Comparison of ENCODE assay signal across 7 cellular contexts in genomic region chr1:224432672-224433040, GRCh38. TPM values are rescaled to one million over a fixed set of nuclear protein-coding genes. Genes with fewer than 3 reads are reported as not detected.
DNase-seq lines count a peak whose midpoint lies in the region; ATAC-seq and TF ChIP-seq lines count a peak whose summit lies in the region.

No MANE protein-coding gene starts in this region.

- H3K4me3 Mint-ChIP-seq in GM23338: peak overlapping the region; percentile 89

- DNase-seq in GM23338 (ENCODE audit: low spot score): no peak
- DNase-seq in NCI-H1436 (lab: John Stamatoyannopoulos, UW): no peak
- no peak for DNase-seq in ureter (ENCODE audit: low spot score)
- DNase-seq in cerebellum (ENCODE audit: low spot score): no peak

- 0 out of 2 replicates have a peak overlapping the region, but pooled peaks have one; percentile 3 for H3K27ac ChIP-seq in GM23338 (ENCODE audit: low read depth)
- H3K27ac ChIP-seq in duodenal mucosa (ENCODE audit: low read depth, low read length): no peak overlapping the region
- peak overlapping the region; percentile 86 to 94 for H3K27ac ChIP-seq in mucosa of rectum (ENCODE audit: low read depth in 2 of 2, low read length in 2 of 2)

- no peaks in the 10 kb centered on the region for H3K9me3 Mint-ChIP-seq in GM23338

- H3K4me3 ChIP-seq in GM23338 (peak overlapping the region; percentile 65), duodenal mucosa (ENCODE audit: low read depth in 1 of 2, low read length in 2 of 2) (peak overlapping the region; percentile 73 to 77), mucosa of rectum (ENCODE audit: low read length in 2 of 2) (peak overlapping the region; percentile 84 to 85)

- H3K27me3 ChIP-seq in GM23338 (ENCODE audit: insufficient read depth) (no peaks in the 10 kb centered on the region), duodenal mucosa (ENCODE audit: control insufficient read depth in 1 of 2, insufficient read depth in 2 of 2, low read length in 2 of 2) (no peaks in the 10 kb centered on the region), mucosa of rectum (ENCODE audit: control insufficient read depth in 2 of 2, insufficient read depth in 2 of 2, low read length in 2 of 2) (no peaks in the 10 kb centered on the region)

- H4K20me1 ChIP-seq in GM23338 (replicated peaks; ENCODE audit: insufficient read depth): peaks cover 28% of the 10 kb centered on the region

- peaks cover 46% of the 10 kb centered on the region for H3K36me3 Mint-ChIP-seq in GM23338 (ENCODE audit: low read depth)

- H3K4me1 ChIP-seq in GM23338 (ENCODE audit: insufficient read depth) (peaks cover 32% of the 10 kb centered on the region), duodenal mucosa (ENCODE audit: control insufficient read depth in 1 of 2, insufficient read depth in 2 of 2, low read length in 2 of 2) (peaks cover 36 to 43% of the 10 kb centered on the region in 2 donors), mucosa of rectum (ENCODE audit: control insufficient read depth in 2 of 2, insufficient read depth in 2 of 2, low read length in 2 of 2) (peaks cover 17 to 41% of the 10 kb centered on the region in 2 donors)

- H3K9me3 ChIP-seq in duodenal mucosa (ENCODE audit: control insufficient read depth in 1 of 2, low read length in 2 of 2) (no peaks in the 10 kb centered on the region), mucosa of rectum (ENCODE audit: control insufficient read depth in 2 of 2, low read length in 2 of 2) (no peaks in the 10 kb centered on the region)

- TF ChIP-seq CTCF in GM23338 (conservative IDR thresholded peaks at IDR 0.05; ENCODE audit: low read depth in 2 of 2): no peak

- no peaks in the 10 kb centered on the region for H3K9me2 ChIP-seq in GM23338 (ENCODE audit: insufficient read depth)

- H2AFZ ChIP-seq in GM23338: no peak overlapping the region

- H3K79me2 ChIP-seq in GM23338 (replicated peaks; ENCODE audit: insufficient read depth): peaks cover 78% of the 10 kb centered on the region

- H3F3A ChIP-seq in GM23338 (replicated peaks; ENCODE audit: low read depth): no peaks in the 10 kb centered on the region

- H3K36me3 ChIP-seq in GM23338 (ENCODE audit: insufficient read depth) (peaks cover 7% of the 10 kb centered on the region; the same call in 1 of the 2 replicates), duodenal mucosa (ENCODE audit: control insufficient read depth in 1 of 2, insufficient read depth in 2 of 2, low read length in 2 of 2) (no peaks in the 10 kb centered on the region), mucosa of rectum (ENCODE audit: control insufficient read depth in 2 of 2, insufficient read depth in 2 of 2, low read length in 2 of 2) (peaks cover 3 to 4% of the 10 kb centered on the region in 2 donors)

- H3K4me2 ChIP-seq in GM23338: peak overlapping the region; percentile 92

- peaks cover 38% of the 10 kb centered on the region for H3K4me1 Mint-ChIP-seq in GM23338

- H3K27me3 Mint-ChIP-seq in GM23338 (ENCODE audit: insufficient read depth, low read depth, poor library complexity): peaks cover 7% of the 10 kb centered on the region

- H3K9ac ChIP-seq in duodenal mucosa (ENCODE audit: low read depth in 1 of 2, low read length in 2 of 2): peak overlapping the region; percentile 51 to 69
- H3K9ac ChIP-seq in mucosa of rectum (ENCODE audit: low read depth in 1 of 2, low read length in 2 of 2): peak overlapping the region; percentile 54 to 86

- no peak for ATAC-seq in GM23338

- H3K27ac Mint-ChIP-seq in GM23338: peak overlapping the region; percentile 49

TF ChIP-seq in GM23338, 12 proteins besides CTCF, POLR2A, EP300 and RAD21 (continues in another document):
- TF ChIP-seq CREB1 (CRISPR knock-in tag; IDR thresholded peaks at IDR 0.05; ENCODE audit: low read depth): no peak
- no peak for TF ChIP-seq REST (IDR thresholded peaks at IDR 0.05; ENCODE audit: unreplicated experiment)
- TF ChIP-seq NANOG (IDR thresholded peaks at IDR 0.05; ENCODE audit: borderline replicate concordance): no peak
- TF ChIP-seq JUNB (IDR thresholded peaks at IDR 0.05; ENCODE audit: unreplicated experiment): no peak
- TF ChIP-seq ZNF114 (CRISPR knock-in tag; IDR thresholded peaks at IDR 0.05): no peak
- no peak for TF ChIP-seq EZH2 (IDR thresholded peaks at IDR 0.05; ENCODE audit: low read depth, unreplicated experiment)
- no peak for TF ChIP-seq ZNF331 (CRISPR knock-in tag; IDR thresholded peaks at IDR 0.05; ENCODE audit: low read depth)

TF ChIP-seq in PFSK-1, 5 proteins besides CTCF, POLR2A, EP300 and RAD21:
- TF ChIP-seq POLR2AphosphoS5 (IDR thresholded peaks at IDR 0.05; ENCODE audit: low read depth, low read length) (no peak), SIN3A (IDR thresholded peaks at IDR 0.05; ENCODE audit: borderline replicate concordance, insufficient read depth, low read length) (peak; percentile 60; the same call in 1 of the 2 replicates), FOXP2 (optimal IDR thresholded peaks at IDR 0.05; ENCODE audit: borderline replicate concordance, extremely low read depth, extremely low read length, insufficient read depth) (no peak)

RNA-seq across cellular contexts. Expression of gene WDR26, which starts 1.9 kb away (rescaled TPM):
- 71.0 and 74.6 TPM in 2 replicates for total RNA-seq in GM23338 (2014; rRNA removed; shearing (Covaris generic))
- 13.9 and 16.9 TPM in 2 replicates for polyA plus RNA-seq in GM23338 (2016; fragmentation: Nextera tagmentation; extraction: Ambion mirVana)
- 30.2 TPM for polyA plus RNA-seq in PFSK-1 (2012; ENCODE audit: insufficient read length, low read depth)
- total RNA-seq in ureter (79.5 TPM), cerebellum (91.6 TPM)
